Comparison of ENCODE assay signal across 1 cellular context in the genomic region with DNA sequence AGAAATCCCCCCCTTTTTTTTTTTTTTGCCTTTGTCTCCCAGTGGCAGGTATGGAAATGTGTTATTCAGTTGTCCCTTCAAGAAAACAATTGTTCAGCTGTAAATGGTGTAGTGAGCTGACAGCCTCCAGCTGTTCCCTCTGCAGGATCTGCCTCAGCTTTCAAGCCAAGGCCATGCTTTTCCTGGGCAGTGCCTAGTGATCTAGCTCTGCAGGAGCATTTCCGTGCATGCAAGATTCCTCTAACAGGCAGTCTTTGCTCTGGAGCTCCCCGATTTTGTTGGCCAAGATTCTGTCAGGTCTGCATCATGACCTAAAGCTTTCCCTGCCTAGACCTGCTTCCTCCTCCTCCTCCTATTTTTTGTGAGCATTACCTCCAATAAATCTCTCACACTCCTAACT.
TF ChIP-seq lines count a peak whose summit lies in the region.

No MANE protein-coding gene starts in this region.

TF ChIP-seq in H1, 55 proteins besides CTCF, POLR2A, EP300 and RAD21 (continued from another document):
- TF ChIP-seq BCL11A (IDR thresholded peaks at IDR 0.05; ENCODE audit: low read depth in 2 of 2, low read length in 2 of 2) (no peak), KDM1A (IDR thresholded peaks at IDR 0.05; ENCODE audit: borderline replicate concordance, low read length) (no peak), KDM5A (IDR thresholded peaks at IDR 0.05; ENCODE audit: low read length) (no peak), SP1 (IDR thresholded peaks at IDR 0.05; ENCODE audit: low read depth, low read length) (no peak), HDAC6 (IDR thresholded peaks at IDR 0.05; ENCODE audit: low read depth, low read length) (no peak), TAF1 (IDR thresholded peaks at IDR 0.05; ENCODE audit: low read depth, low read length) (no peak), RNF2 (IDR thresholded peaks at IDR 0.05; ENCODE audit: borderline replicate concordance, low read depth, low read length, missing control alignments, poor library complexity, severe bottlenecking) (no peak), HDAC2 (IDR thresholded peaks at IDR 0.05; ENCODE audit: borderline replicate concordance in 1 of 2, low read depth in 2 of 2, low read length in 2 of 2) (peak in 1 of 2 experiments; percentile 50; a peak in 1 of 4 replicates)
- TF ChIP-seq, protein P1, sequence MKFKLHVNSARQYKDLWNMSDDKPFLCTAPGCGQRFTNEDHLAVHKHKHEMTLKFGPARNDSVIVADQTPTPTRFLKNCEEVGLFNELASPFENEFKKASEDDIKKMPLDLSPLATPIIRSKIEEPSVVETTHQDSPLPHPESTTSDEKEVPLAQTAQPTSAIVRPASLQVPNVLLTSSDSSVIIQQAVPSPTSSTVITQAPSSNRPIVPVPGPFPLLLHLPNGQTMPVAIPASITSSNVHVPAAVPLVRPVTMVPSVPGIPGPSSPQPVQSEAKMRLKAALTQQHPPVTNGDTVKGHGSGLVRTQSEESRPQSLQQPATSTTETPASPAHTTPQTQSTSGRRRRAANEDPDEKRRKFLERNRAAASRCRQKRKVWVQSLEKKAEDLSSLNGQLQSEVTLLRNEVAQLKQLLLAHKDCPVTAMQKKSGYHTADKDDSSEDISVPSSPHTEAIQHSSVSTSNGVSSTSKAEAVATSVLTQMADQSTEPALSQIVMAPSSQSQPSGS (IDR thresholded peaks at IDR 0.05; ENCODE audit: low read length) = no peak
- TF ChIP-seq, protein P2, sequence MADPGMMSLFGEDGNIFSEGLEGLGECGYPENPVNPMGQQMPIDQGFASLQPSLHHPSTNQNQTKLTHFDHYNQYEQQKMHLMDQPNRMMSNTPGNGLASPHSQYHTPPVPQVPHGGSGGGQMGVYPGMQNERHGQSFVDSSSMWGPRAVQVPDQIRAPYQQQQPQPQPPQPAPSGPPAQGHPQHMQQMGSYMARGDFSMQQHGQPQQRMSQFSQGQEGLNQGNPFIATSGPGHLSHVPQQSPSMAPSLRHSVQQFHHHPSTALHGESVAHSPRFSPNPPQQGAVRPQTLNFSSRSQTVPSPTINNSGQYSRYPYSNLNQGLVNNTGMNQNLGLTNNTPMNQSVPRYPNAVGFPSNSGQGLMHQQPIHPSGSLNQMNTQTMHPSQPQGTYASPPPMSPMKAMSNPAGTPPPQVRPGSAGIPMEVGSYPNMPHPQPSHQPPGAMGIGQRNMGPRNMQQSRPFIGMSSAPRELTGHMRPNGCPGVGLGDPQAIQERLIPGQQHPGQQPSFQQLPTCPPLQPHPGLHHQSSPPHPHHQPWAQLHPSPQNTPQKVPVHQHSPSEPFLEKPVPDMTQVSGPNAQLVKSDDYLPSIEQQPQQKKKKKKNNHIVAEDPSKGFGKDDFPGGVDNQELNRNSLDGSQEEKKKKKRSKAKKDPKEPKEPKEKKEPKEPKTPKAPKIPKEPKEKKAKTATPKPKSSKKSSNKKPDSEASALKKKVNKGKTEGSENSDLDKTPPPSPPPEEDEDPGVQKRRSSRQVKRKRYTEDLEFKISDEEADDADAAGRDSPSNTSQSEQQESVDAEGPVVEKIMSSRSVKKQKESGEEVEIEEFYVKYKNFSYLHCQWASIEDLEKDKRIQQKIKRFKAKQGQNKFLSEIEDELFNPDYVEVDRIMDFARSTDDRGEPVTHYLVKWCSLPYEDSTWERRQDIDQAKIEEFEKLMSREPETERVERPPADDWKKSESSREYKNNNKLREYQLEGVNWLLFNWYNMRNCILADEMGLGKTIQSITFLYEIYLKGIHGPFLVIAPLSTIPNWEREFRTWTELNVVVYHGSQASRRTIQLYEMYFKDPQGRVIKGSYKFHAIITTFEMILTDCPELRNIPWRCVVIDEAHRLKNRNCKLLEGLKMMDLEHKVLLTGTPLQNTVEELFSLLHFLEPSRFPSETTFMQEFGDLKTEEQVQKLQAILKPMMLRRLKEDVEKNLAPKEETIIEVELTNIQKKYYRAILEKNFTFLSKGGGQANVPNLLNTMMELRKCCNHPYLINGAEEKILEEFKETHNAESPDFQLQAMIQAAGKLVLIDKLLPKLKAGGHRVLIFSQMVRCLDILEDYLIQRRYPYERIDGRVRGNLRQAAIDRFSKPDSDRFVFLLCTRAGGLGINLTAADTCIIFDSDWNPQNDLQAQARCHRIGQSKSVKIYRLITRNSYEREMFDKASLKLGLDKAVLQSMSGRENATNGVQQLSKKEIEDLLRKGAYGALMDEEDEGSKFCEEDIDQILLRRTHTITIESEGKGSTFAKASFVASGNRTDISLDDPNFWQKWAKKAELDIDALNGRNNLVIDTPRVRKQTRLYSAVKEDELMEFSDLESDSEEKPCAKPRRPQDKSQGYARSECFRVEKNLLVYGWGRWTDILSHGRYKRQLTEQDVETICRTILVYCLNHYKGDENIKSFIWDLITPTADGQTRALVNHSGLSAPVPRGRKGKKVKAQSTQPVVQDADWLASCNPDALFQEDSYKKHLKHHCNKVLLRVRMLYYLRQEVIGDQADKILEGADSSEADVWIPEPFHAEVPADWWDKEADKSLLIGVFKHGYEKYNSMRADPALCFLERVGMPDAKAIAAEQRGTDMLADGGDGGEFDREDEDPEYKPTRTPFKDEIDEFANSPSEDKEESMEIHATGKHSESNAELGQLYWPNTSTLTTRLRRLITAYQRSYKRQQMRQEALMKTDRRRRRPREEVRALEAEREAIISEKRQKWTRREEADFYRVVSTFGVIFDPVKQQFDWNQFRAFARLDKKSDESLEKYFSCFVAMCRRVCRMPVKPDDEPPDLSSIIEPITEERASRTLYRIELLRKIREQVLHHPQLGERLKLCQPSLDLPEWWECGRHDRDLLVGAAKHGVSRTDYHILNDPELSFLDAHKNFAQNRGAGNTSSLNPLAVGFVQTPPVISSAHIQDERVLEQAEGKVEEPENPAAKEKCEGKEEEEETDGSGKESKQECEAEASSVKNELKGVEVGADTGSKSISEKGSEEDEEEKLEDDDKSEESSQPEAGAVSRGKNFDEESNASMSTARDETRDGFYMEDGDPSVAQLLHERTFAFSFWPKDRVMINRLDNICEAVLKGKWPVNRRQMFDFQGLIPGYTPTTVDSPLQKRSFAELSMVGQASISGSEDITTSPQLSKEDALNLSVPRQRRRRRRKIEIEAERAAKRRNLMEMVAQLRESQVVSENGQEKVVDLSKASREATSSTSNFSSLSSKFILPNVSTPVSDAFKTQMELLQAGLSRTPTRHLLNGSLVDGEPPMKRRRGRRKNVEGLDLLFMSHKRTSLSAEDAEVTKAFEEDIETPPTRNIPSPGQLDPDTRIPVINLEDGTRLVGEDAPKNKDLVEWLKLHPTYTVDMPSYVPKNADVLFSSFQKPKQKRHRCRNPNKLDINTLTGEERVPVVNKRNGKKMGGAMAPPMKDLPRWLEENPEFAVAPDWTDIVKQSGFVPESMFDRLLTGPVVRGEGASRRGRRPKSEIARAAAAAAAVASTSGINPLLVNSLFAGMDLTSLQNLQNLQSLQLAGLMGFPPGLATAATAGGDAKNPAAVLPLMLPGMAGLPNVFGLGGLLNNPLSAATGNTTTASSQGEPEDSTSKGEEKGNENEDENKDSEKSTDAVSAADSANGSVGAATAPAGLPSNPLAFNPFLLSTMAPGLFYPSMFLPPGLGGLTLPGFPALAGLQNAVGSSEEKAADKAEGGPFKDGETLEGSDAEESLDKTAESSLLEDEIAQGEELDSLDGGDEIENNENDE (IDR thresholded peaks at IDR 0.05; ENCODE audit: insufficient replicate concordance, low read length) = no peak
- TF ChIP-seq, protein P3, sequence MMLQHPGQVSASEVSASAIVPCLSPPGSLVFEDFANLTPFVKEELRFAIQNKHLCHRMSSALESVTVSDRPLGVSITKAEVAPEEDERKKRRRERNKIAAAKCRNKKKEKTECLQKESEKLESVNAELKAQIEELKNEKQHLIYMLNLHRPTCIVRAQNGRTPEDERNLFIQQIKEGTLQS (IDR thresholded peaks at IDR 0.05; ENCODE audit: insufficient read depth, low read depth, low read length) = no peak
- TF ChIP-seq, protein P4, sequence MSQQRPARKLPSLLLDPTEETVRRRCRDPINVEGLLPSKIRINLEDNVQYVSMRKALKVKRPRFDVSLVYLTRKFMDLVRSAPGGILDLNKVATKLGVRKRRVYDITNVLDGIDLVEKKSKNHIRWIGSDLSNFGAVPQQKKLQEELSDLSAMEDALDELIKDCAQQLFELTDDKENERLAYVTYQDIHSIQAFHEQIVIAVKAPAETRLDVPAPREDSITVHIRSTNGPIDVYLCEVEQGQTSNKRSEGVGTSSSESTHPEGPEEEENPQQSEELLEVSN (IDR thresholded peaks at IDR 0.05) = no peak
